ENCODE assay signal across 8 cellular contexts in genomic region chr16:3188925-3189825, GRCh38.
A peak's percentile ranks its signal among the peaks of the same experiment; 100 is the strongest.
DNase-seq lines count a peak whose midpoint lies in the region; ATAC-seq lines count a peak whose summit lies in the region.

No MANE protein-coding gene starts in this region.

- H3K9me3 Mint-ChIP-seq in activated naive CD4-positive, alpha-beta T cell treated with anti-CD3 and anti-CD28 coated beads, Interleukin-2, amount 10 ng/mL, durations not matched to agents 7 days and 5 days = peaks cover 14% of the 10 kb centered on the region

- H3K4me3 Mint-ChIP-seq in activated naive CD4-positive, alpha-beta T cell treated with anti-CD3 and anti-CD28 coated beads, Interleukin-2, amount 10 ng/mL, durations not matched to agents 7 days and 5 days = peak overlapping the region; percentile 69

- no peak overlapping the region for H3K27ac ChIP-seq in iPS-18a (ENCODE audit: low read length)

- H3K27me3 ChIP-seq in iPS-18a (ENCODE audit: control insufficient read depth, insufficient read depth, low read length) = peaks cover 53% of the 10 kb centered on the region

- no peaks in the 10 kb centered on the region for H3K36me3 ChIP-seq in iPS-18a (ENCODE audit: control insufficient read depth, low read depth, low read length)

- peak overlapping the region; percentile 69 for H3K27ac Mint-ChIP-seq in activated naive CD4-positive, alpha-beta T cell treated with anti-CD3 and anti-CD28 coated beads, Interleukin-2, amount 10 ng/mL, durations not matched to agents 7 days and 5 days

- DNase-seq in SHP77 (lab: John Stamatoyannopoulos, UW) = peak; percentile 51 to 52
- DNase-seq in SHP77 treated with DMSO at 0.1 percent for 48 hours (lab: John Stamatoyannopoulos, UW) = no peak
- peak; percentile 68 for DNase-seq in NCI-H2171 treated with DMSO at 0.1 percent for 48 hours (lab: John Stamatoyannopoulos, UW)
- DNase-seq in activated naive CD4-positive, alpha-beta T cell treated with anti-CD3 and anti-CD28 coated beads, Interleukin-2, amount 10 ng/mL, durations not matched to agents 7 days and 5 days = peak; percentile 58
- peak; percentile 40 to 61 for DNase-seq in stimulated activated CD8-positive, alpha-beta memory T cell treated with anti-CD3 and anti-CD28 coated beads, Interleukin-7, amount 100 ng/mL, for 48 hours (ENCODE audit: extremely low read depth in 1 of 2, low read depth in 1 of 2)
- no peak for DNase-seq in NAMALWA (ENCODE audit: low spot score)

- peaks cover 22% of the 10 kb centered on the region for H3K36me3 Mint-ChIP-seq in activated naive CD4-positive, alpha-beta T cell treated with anti-CD3 and anti-CD28 coated beads, Interleukin-2, amount 10 ng/mL, durations not matched to agents 7 days and 5 days

- peaks cover 100% of the 10 kb centered on the region for H3K27me3 Mint-ChIP-seq in activated naive CD4-positive, alpha-beta T cell treated with anti-CD3 and anti-CD28 coated beads, Interleukin-2, amount 10 ng/mL, durations not matched to agents 7 days and 5 days

- CTCF ChIA-PET in activated naive CD4-positive, alpha-beta T cell treated with anti-CD3 and anti-CD28 coated beads, Interleukin-2, amount 10 ng/mL, durations not matched to agents 7 days and 5 days (lab: Charles Lee) = interaction anchor here (0.6 to 1.3 kb wide), 2 partner anchors 74 to 311 kb away, joined by 3 read pairs; no protein-coding TSS in a partner anchor

- peak overlapping the region; percentile 82 for H3K4me3 ChIP-seq in iPS-18a (ENCODE audit: low read length)

- H3K4me1 ChIP-seq in iPS-18a (ENCODE audit: control insufficient read depth, low read depth, low read length) = peaks cover 16% of the 10 kb centered on the region

- no peak for ATAC-seq in HG02973 (IDR thresholded peaks at IDR 0.05; ENCODE audit: unreplicated experiment)

- H3K9me3 ChIP-seq in iPS-18a (ENCODE audit: control insufficient read depth, low read depth, low read length) = no peaks in the 10 kb centered on the region

- peaks cover 53% of the 10 kb centered on the region for H3K4me1 Mint-ChIP-seq in activated naive CD4-positive, alpha-beta T cell treated with anti-CD3 and anti-CD28 coated beads, Interleukin-2, amount 10 ng/mL, durations not matched to agents 7 days and 5 days

- peak overlapping the region; percentile 28 for H3K9ac ChIP-seq in iPS-18a (ENCODE audit: low read length)

Comparison
In these comparisons a context has a peak if more than half of its experiments do, and no peak if none do; other contexts are left out.
1. DNase-seq: peak in SHP77 (2 of 2), NCI-H2171 treated with DMSO at 0.1 percent for 48 hours (single experiment), activated naive CD4-positive, alpha-beta T cell treated with anti-CD3 and anti-CD28 coated beads, Interleukin-2, amount 10 ng/mL, durations not matched to agents 7 days and 5 days (single experiment) and stimulated activated CD8-positive, alpha-beta memory T cell treated with anti-CD3 and anti-CD28 coated beads, Interleukin-7, amount 100 ng/mL, for 48 hours (2 of 2); none in SHP77 treated with DMSO at 0.1 percent for 48 hours (single experiment) and NAMALWA (single experiment).